In the genomic region with DNA sequence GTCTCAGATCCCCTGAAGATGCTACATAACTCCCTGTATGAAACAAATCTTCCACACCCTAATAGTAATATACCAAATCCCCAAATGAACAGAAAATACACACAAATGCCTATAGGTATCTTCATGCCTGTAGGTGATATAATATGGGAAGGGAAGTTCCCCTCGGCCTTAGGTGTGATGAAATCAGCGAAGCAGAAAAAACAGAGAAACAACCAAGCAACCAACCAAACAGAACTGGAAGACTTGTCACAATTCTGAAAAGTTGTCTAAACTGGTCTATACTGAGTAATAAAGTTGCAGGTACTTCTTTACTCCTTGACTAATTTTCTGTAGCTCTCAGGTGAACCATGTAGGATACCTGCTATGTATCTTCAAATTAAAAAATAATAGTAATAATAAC, we compare ENCODE assay signal across 22 cellular contexts.
"Had no signal": no experiment of that assay in that cellular context is flagged by ENCODE, and none has a peak within 500 bp of the region (broad histone marks: within the 10 kb centered on the region; RNA-seq: fewer than 3 reads in every experiment).

No MANE protein-coding gene starts in this region.

- H2AFZ ChIP-seq: PC-9 had no signal

- H3K27ac ChIP-seq: PC-9 had no signal

- DNase-seq: activated CD4-positive, alpha-beta T cell treated with anti-CD3 and anti-CD28 coated beads for 1 hour; activated CD4-positive, alpha-beta T cell treated with anti-CD3 and anti-CD28 coated beads, Interleukin-2, amount 10 ng/mL, durations not matched to agents 24 days and 14 days; activated CD4-positive, alpha-beta T cell treated with anti-CD3 and anti-CD28 coated beads, Interleukin-2, amount 50 U/mL, for 48 hours; activated CD8-positive, alpha-beta memory T cell treated with anti-CD3 and anti-CD28 coated beads, Interleukin-2, amount 10 ng/mL, durations not matched to agents 7 days and 5 days; activated gamma-delta T cell; activated naive CD4-positive, alpha-beta T cell treated with anti-CD3 and anti-CD28 coated beads for 36 hours; activated T-cell treated with anti-CD3 and anti-CD28 coated beads, Interleukin-2, amount 50 U/mL, for 24 hours; amygdala; Kasumi-1; MV-4-11; NCI-H1092 treated with DMSO at 0.1 percent for 48 hours; NCI-H1417 treated with DMSO at 0.1 percent for 48 hours; NCI-H1694; NCI-H2029; NCI-H2107; NCI-H2171 treated with DMSO at 0.1 percent for 48 hours; NCI-H226; NCI-H526 treated with DMSO at 0.1 percent for 48 hours; NCI-H82; PC-9; SHP77 treated with DMSO at 0.1 percent for 48 hours; T-helper 9 cell had no signal

- ATAC-seq: activated CD8-positive, alpha-beta memory T cell treated with anti-CD3 and anti-CD28 coated beads, Interleukin-2, amount 10 ng/mL, durations not matched to agents 7 days and 5 days had no signal

- H3K4me3 ChIP-seq: PC-9 had no signal

- H3K4me2 ChIP-seq: PC-9 had no signal
